19 cellular contexts compared by ENCODE assay signal in the genomic region with DNA sequence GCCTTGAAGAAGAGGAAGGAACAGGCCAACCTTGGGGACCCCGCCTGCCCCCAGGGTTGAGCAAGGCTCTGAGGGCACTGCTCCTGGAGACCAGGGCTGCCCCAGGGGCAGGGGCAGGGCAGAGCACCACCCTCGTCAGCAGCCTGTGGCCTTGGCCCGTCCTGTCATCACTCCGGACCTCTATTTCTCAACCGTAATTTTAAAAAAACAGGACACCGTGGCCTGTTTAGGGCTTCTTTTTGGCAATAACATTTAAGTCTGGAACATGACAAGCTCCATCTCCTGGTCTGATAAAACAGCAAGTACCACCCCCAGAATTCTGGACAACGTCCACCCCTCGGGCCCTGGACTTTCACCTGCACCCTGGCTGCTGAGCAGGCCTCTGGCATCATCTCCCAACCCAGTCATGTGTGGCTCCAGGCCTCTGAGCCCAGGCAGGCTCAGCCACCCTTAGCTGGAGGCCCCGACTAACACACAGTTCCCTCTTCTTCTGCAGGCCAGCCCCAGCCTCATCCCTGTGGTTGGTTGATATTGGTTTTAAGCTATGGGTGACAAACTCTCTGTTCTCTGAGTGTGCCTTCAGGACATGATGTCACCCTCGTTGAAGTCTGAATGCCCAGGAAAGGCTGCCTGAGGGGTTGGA. TPM values are rescaled to one million over a fixed set of nuclear protein-coding genes. Genes with fewer than 3 reads are reported as not detected.
DNase-seq lines count a peak whose midpoint lies in the region; ATAC-seq, FAIRE-seq and TF ChIP-seq lines count a peak whose summit lies in the region.
"Had no signal": no experiment of that assay in that cellular context is flagged by ENCODE, and none has a peak within 500 bp of the region (broad histone marks: within the 10 kb centered on the region; RNA-seq: fewer than 3 reads in every experiment).

No MANE protein-coding gene starts in this region.

- H3K4me3 ChIP-seq in right atrium auricular region (no peak overlapping the region), pancreas (no peak overlapping the region)
- H3K4me3 ChIP-seq: heart right ventricle had no signal

- WGBS in pancreas, 2 donors = 74 to 86% methylated on average over 10 of the region's 10 CpGs

- H3K4me1 Mint-ChIP-seq in activated CD8-positive, alpha-beta memory T cell treated with anti-CD3 and anti-CD28 coated beads, Interleukin-2, amount 10 ng/mL, durations not matched to agents 7 days and 5 days = peaks cover 15% of the 10 kb centered on the region
- H3K4me1 Mint-ChIP-seq: IgD-negative memory B cell had no signal

- FAIRE-seq in pancreas (lab: Jason Lieb, UNC) = no peak

- peak; percentile 9 for ATAC-seq in activated CD8-positive, alpha-beta memory T cell treated with anti-CD3 and anti-CD28 coated beads, Interleukin-2, amount 10 ng/mL, durations not matched to agents 7 days and 5 days
- peak; percentile 56 for ATAC-seq in sciatic nerve
- no peak for ATAC-seq in GM18511 (IDR thresholded peaks at IDR 0.05; ENCODE audit: unreplicated experiment)
- no peak for ATAC-seq in pancreas
- ATAC-seq in HG02870 (IDR thresholded peaks at IDR 0.05; ENCODE audit: unreplicated experiment) = no peak
- ATAC-seq: left colon had no signal

- H3K4me1 ChIP-seq in right atrium auricular region (peaks cover 0 to 19% of the 10 kb centered on the region in 2 donors), pancreas (no peaks in the 10 kb centered on the region)

- H3K27ac ChIP-seq in right atrium auricular region (peak overlapping the region in 1 of 2 donors; percentile 58), pancreas (no peak overlapping the region)
- H3K27ac ChIP-seq: RWPE1 had no signal

- no peak overlapping the region for H3K27ac Mint-ChIP-seq in activated CD8-positive, alpha-beta memory T cell treated with anti-CD3 and anti-CD28 coated beads, Interleukin-2, amount 10 ng/mL, durations not matched to agents 7 days and 5 days
- H3K27ac Mint-ChIP-seq: IgD-negative memory B cell; stimulated activated naive CD8-positive, alpha-beta T cell treated with anti-CD3 and anti-CD28 coated beads, Interleukin-15, Interleukin-2, amounts not matched to agents 100 ng/mL and 50 ng/mL, for 24 hours had no signal

- CTCF ChIA-PET in activated CD8-positive, alpha-beta memory T cell treated with anti-CD3 and anti-CD28 coated beads, Interleukin-2, amount 10 ng/mL, durations not matched to agents 7 days and 5 days (lab: Charles Lee) = no interaction called here

- no peaks in the 10 kb centered on the region for H3K36me3 Mint-ChIP-seq in activated CD8-positive, alpha-beta memory T cell treated with anti-CD3 and anti-CD28 coated beads, Interleukin-2, amount 10 ng/mL, durations not matched to agents 7 days and 5 days

- no peaks in the 10 kb centered on the region for H3K9me3 ChIP-seq in right atrium auricular region
- no peaks in the 10 kb centered on the region for H3K9me3 ChIP-seq in pancreas
- H3K9me3 ChIP-seq: heart right ventricle had no signal

- H3K4me3 Mint-ChIP-seq in activated CD8-positive, alpha-beta memory T cell treated with anti-CD3 and anti-CD28 coated beads, Interleukin-2, amount 10 ng/mL, durations not matched to agents 7 days and 5 days = no peak overlapping the region
- H3K4me3 Mint-ChIP-seq: stimulated activated naive CD8-positive, alpha-beta T cell treated with anti-CD3 and anti-CD28 coated beads, Interleukin-15, Interleukin-2, amounts not matched to agents 100 ng/mL and 50 ng/mL, for 24 hours had no signal

- H3K27me3 Mint-ChIP-seq in activated CD8-positive, alpha-beta memory T cell treated with anti-CD3 and anti-CD28 coated beads, Interleukin-2, amount 10 ng/mL, durations not matched to agents 7 days and 5 days = peaks cover 31% of the 10 kb centered on the region

- H3K27me3 ChIP-seq in right atrium auricular region (no peaks in the 10 kb centered on the region), pancreas (no peaks in the 10 kb centered on the region)
- H3K27me3 ChIP-seq: heart right ventricle had no signal

- no peaks in the 10 kb centered on the region for H3K9me3 Mint-ChIP-seq in activated CD8-positive, alpha-beta memory T cell treated with anti-CD3 and anti-CD28 coated beads, Interleukin-2, amount 10 ng/mL, durations not matched to agents 7 days and 5 days (ENCODE audit: low read depth)
- H3K9me3 Mint-ChIP-seq: IgD-negative memory B cell; stimulated activated naive CD8-positive, alpha-beta T cell treated with anti-CD3 and anti-CD28 coated beads, Interleukin-15, Interleukin-2, amounts not matched to agents 100 ng/mL and 50 ng/mL, for 24 hours had no signal

- DNase-seq in activated CD8-positive, alpha-beta memory T cell treated with anti-CD3 and anti-CD28 coated beads, Interleukin-2, amount 10 ng/mL, durations not matched to agents 7 days and 5 days = no peak
- no peak for DNase-seq in activated CD8-positive, alpha-beta memory T cell treated with anti-CD3 and anti-CD28 coated beads, Interleukin-2, amount 50 U/mL, for 4 hours
- DNase-seq in NCI-H774 (lab: John Stamatoyannopoulos, UW) = peak; percentile 22
- peak; percentile 68 for DNase-seq in right atrium auricular region (ENCODE audit: low spot score)
- DNase-seq in sciatic nerve (ENCODE audit: low spot score) = no peak
- no peak for DNase-seq in pancreas
- DNase-seq: ACHN; activated CD4-positive, alpha-beta T cell treated with anti-CD3 and anti-CD28 coated beads, Interleukin-2, amount 50 U/mL, for 48 hours; activated gamma-delta T cell treated with Interleukin-2 at 50 U/mL for 16 hours; GOT3; heart right ventricle; NCI-H1436; NCI-H526 had no signal

- TF ChIP-seq CTCF in right atrium auricular region (IDR thresholded peaks at IDR 0.05) (no peak), pancreas (IDR thresholded peaks at IDR 0.05) (no peak)

- intact Hi-C loops in sciatic nerve (cut with DNase I) = no loop called here
- intact Hi-C loops in pancreas (cut with DNase I) = no loop called here

- H3K36me3 ChIP-seq in right atrium auricular region (no peaks in the 10 kb centered on the region), pancreas (no peaks in the 10 kb centered on the region)
- H3K36me3 ChIP-seq: heart right ventricle had no signal

RNA-seq across cellular contexts. Expression of a gene that starts 22.6 kb away (rescaled TPM):
- 100 to 1,000 TPM; 342 to 431 TPM for total RNA-seq in activated CD8-positive, alpha-beta memory T cell treated with anti-CD3 and anti-CD28 coated beads, Interleukin-2, amount 10 ng/mL, durations not matched to agents 7 days and 5 days
- total RNA-seq in right atrium auricular region = 100 to 1,000 TPM; 213 to 421 TPM
- 95.8 TPM for total RNA-seq in sciatic nerve
- 10 to 100 TPM; 19.3 to 50.6 (median 23.2) TPM for total RNA-seq in pancreas
- polyA plus RNA-seq in pancreas = 100 to 1,000 TPM in 1 of 2 donors, 10 to 100 TPM in 1; 53.1 to 135 TPM

Comparison
In these comparisons a context has a peak if more than half of its experiments do, and no peak if none do; other contexts are left out.
1. ATAC-seq: peak in activated CD8-positive, alpha-beta memory T cell treated with anti-CD3 and anti-CD28 coated beads, Interleukin-2, amount 10 ng/mL, durations not matched to agents 7 days and 5 days (single experiment) and sciatic nerve (single experiment); none in GM18511 (single experiment), pancreas (0 of 4) and HG02870 (single experiment).
2. DNase-seq: peak in NCI-H774 (single experiment) and right atrium auricular region (single experiment); none in activated CD8-positive, alpha-beta memory T cell treated with anti-CD3 and anti-CD28 coated beads, Interleukin-2, amount 10 ng/mL, durations not matched to agents 7 days and 5 days (single experiment), activated CD8-positive, alpha-beta memory T cell treated with anti-CD3 and anti-CD28 coated beads, Interleukin-2, amount 50 U/mL, for 4 hours (single experiment), sciatic nerve (single experiment) and pancreas (0 of 6).